27 cellular contexts compared by ENCODE assay signal in the genomic region with DNA sequence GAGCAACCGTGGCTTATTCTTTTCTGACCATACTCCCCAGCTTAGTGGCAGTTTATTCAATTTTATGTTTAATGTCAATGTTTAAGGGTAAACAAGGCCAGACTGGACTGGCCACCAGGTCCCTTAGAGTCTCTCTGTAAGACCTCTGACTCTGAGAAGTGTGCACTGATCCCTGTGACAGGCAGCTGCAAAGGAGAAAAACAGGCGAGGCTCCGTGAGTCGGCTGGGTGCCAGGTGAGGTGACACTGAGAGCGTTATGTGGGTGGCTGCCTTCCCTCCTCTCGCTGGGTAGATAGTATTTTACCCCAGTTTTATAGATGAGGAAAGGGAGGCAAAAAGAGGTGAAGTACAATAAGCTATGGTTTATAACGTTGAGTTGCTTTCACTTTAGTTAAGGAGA.
DNase-seq lines count a peak whose midpoint lies in the region; ATAC-seq and TF ChIP-seq lines count a peak whose summit lies in the region.
"Had no signal": no experiment of that assay in that cellular context is flagged by ENCODE, and none has a peak within 500 bp of the region (broad histone marks: within the 10 kb centered on the region; RNA-seq: fewer than 3 reads in every experiment).

No MANE protein-coding gene starts in this region.

- H3K4me3 ChIP-seq in left ventricle myocardium inferior (no peak overlapping the region), osteoblast (ENCODE audit: insufficient read depth, low read length) (no peak overlapping the region), Karpas-422 (ENCODE audit: low read length) (no peak overlapping the region)
- H3K4me3 ChIP-seq: breast epithelium, colonic mucosa, heart right ventricle, lower lobe of right lung had no signal

- no peak overlapping the region for H3K27ac ChIP-seq in left ventricle myocardium inferior (replicated peaks)
- H3K27ac ChIP-seq in osteoblast (ENCODE audit: low read depth, low read length), result no peak overlapping the region
- no peak overlapping the region for H3K27ac ChIP-seq in Karpas-422 (ENCODE audit: low read length)
- H3K27ac ChIP-seq: 22Rv1, breast epithelium, colonic mucosa, heart right ventricle, lower lobe of right lung had no signal

- ATAC-seq in left ventricle myocardium superior, result peak; percentile 64
- ATAC-seq: lower lobe of right lung; natural killer cell treated with Interleukin-12 subunit alpha and Interleukin-12 subunit beta and Interleukin-15 and Interleukin-18, amount 100 ng/mL, for 72 hours had no signal

- H3K4me2 ChIP-seq in osteoblast (ENCODE audit: insufficient read depth, low read length) (no peak overlapping the region), Karpas-422 (ENCODE audit: low read depth, low read length, poor library complexity, severe bottlenecking) (no peak overlapping the region)

- no peak for TF ChIP-seq CTCF in left ventricle myocardium inferior (IDR thresholded peaks at IDR 0.05; ENCODE audit: borderline replicate concordance)
- no peak for TF ChIP-seq CTCF in osteoblast (IDR thresholded peaks at IDR 0.05; ENCODE audit: extremely low read depth, low read depth, low read length)

- peaks cover 42% of the 10 kb centered on the region for H3K27me3 ChIP-seq in left ventricle myocardium inferior (ENCODE audit: low read depth)
- H3K27me3 ChIP-seq in osteoblast (ENCODE audit: insufficient read depth, low read length), result no peaks in the 10 kb centered on the region
- H3K27me3 ChIP-seq in Karpas-422 (ENCODE audit: low read length), result no peaks in the 10 kb centered on the region
- H3K27me3 ChIP-seq: colonic mucosa had no signal

- DNase-seq in DMS153 (lab: John Stamatoyannopoulos, UW) (peak; percentile 24), DMS153 treated with DMSO at 0.1 percent for 48 hours (lab: John Stamatoyannopoulos, UW; ENCODE audit: unreplicated experiment) (no peak), left ventricle myocardium superior (peak; percentile 55), left ventricle myocardium inferior (no peak), posterior vena cava (ENCODE audit: low spot score) (peak; percentile 58), osteoblast (ENCODE audit: insufficient read length, low spot score, missing footprints) (no peak), NCI-H2227 treated with DMSO at 0.1 percent for 48 hours (lab: John Stamatoyannopoulos, UW) (no peak), Karpas-422 (no peak)
- DNase-seq: activated CD4-positive, alpha-beta T cell treated with anti-CD3 and anti-CD28 coated beads, Interleukin-2, amount 10 ng/mL, durations not matched to agents 7 days and 5 days; activated naive CD4-positive, alpha-beta T cell treated with anti-CD3 and anti-CD28 coated beads, Interleukin-2, amount 50 U/mL, for 16 hours; CD4-positive, alpha-beta memory T cell; colonic mucosa; DND-41; effector CD8-positive, alpha-beta T cell; erythroblast; H9; lower lobe of right lung; NCI-H1048; NCI-H2081; NCI-H345; retina; stimulated activated CD4-positive, alpha-beta T cell treated with anti-CD3 and anti-CD28 coated beads, Interleukin-12 subunit alpha, Interleukin-12 subunit beta, amount 100 ng/mL, for 4 hours; stimulated activated CD4-positive, alpha-beta T cell treated with anti-CD3 and anti-CD28 coated beads, Interleukin-4, amount 100 ng/mL, for 4 hours had no signal

- H3K9ac ChIP-seq in Karpas-422 (ENCODE audit: low read length), result no peak overlapping the region

- no peaks in the 10 kb centered on the region for H3K36me3 ChIP-seq in left ventricle myocardium inferior
- no peaks in the 10 kb centered on the region for H3K36me3 ChIP-seq in osteoblast (ENCODE audit: insufficient read depth, low read length)
- no peaks in the 10 kb centered on the region for H3K36me3 ChIP-seq in Karpas-422 (ENCODE audit: insufficient read depth, low read length)
- H3K36me3 ChIP-seq: breast epithelium, colonic mucosa, heart right ventricle, lower lobe of right lung had no signal

- H2AFZ ChIP-seq in osteoblast (ENCODE audit: low read length), result no peak overlapping the region
- no peak overlapping the region for H2AFZ ChIP-seq in Karpas-422 (ENCODE audit: low read length)

- H3K9me2 ChIP-seq in Karpas-422 (replicated peaks; ENCODE audit: insufficient read depth, low read length), result no peaks in the 10 kb centered on the region

- H3K9me3 ChIP-seq in left ventricle myocardium inferior (replicated peaks) (no peaks in the 10 kb centered on the region), osteoblast (ENCODE audit: low read depth, low read length) (no peaks in the 10 kb centered on the region), Karpas-422 (ENCODE audit: low read length) (no peaks in the 10 kb centered on the region)
- H3K9me3 ChIP-seq: breast epithelium, colonic mucosa, lower lobe of right lung had no signal

- H3K79me2 ChIP-seq in osteoblast (ENCODE audit: insufficient read depth, low read length) (no peaks in the 10 kb centered on the region), Karpas-422 (ENCODE audit: low read length) (no peaks in the 10 kb centered on the region)

- no peaks in the 10 kb centered on the region for H4K20me1 ChIP-seq in osteoblast (ENCODE audit: insufficient read depth, low read length)
- H4K20me1 ChIP-seq in Karpas-422 (ENCODE audit: insufficient read depth, low read depth, low read length), result no peaks in the 10 kb centered on the region

- intact Hi-C loops in left ventricle myocardium superior (cut with micrococcal nuclease) (no loop called here), left ventricle myocardium inferior (cut with micrococcal nuclease) (no loop called here), posterior vena cava (cut with DNase I) (no loop called here)

- H3K4me1 ChIP-seq in left ventricle myocardium inferior (no peaks in the 10 kb centered on the region), osteoblast (ENCODE audit: insufficient read depth, low read length) (no peaks in the 10 kb centered on the region), Karpas-422 (ENCODE audit: low read length) (no peaks in the 10 kb centered on the region)
- H3K4me1 ChIP-seq: breast epithelium, colonic mucosa, heart right ventricle, lower lobe of right lung had no signal

Comparison
In these comparisons a context has a peak if more than half of its experiments do, and no peak if none do; other contexts are left out.
1. DNase-seq: peak in DMS153 (single experiment), left ventricle myocardium superior (single experiment) and posterior vena cava (single experiment); none in DMS153 treated with DMSO at 0.1 percent for 48 hours (single experiment), left ventricle myocardium inferior (single experiment), osteoblast (single experiment), NCI-H2227 treated with DMSO at 0.1 percent for 48 hours (single experiment) and Karpas-422 (single experiment).